Comparison of ENCODE assay signal across 18 cellular contexts in the genomic region with DNA sequence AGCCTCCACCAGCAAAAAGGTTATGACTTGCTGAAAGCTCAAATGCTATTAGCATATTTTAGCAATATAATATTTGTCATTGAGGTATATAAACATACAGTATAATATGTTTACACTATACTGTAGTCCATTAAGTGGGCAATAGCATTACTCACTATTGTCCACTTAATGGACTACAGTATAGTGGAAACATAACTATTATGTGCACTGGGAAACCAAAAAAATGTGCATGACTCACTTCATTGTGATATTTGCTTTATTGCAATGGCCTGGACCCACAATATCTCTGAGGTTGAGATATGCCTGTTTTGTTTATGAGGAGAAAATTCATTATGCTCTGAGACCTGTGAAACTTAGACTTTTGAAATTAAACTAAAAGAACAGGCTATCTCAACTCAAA.
DNase-seq lines count a peak whose midpoint lies in the region; ATAC-seq and TF ChIP-seq lines count a peak whose summit lies in the region.
"Had no signal": no experiment of that assay in that cellular context is flagged by ENCODE, and none has a peak within 500 bp of the region (broad histone marks: within the 10 kb centered on the region; RNA-seq: fewer than 3 reads in every experiment).

No MANE protein-coding gene starts in this region.

- no peak overlapping the region for H3K4me3 ChIP-seq in fibroblast of pulmonary artery (replicated peaks; ENCODE audit: low read depth, low read length)
- H3K4me3 ChIP-seq: BLaER1, SJSA1 had no signal

- ATAC-seq in HG03565 (IDR thresholded peaks at IDR 0.05; ENCODE audit: unreplicated experiment) = no peak
- ATAC-seq: CD8-positive, alpha-beta T cell had no signal

- DNase-seq in A172 (ENCODE audit: low spot score) (peak; percentile 18), H4 (ENCODE audit: low spot score) (peak; percentile 33), amniotic epithelial cell (ENCODE audit: low read depth) (peak; percentile 43), fibroblast of pulmonary artery (ENCODE audit: low read depth) (peak; percentile 22), retina (no peak), T-helper 9 cell (no peak), GM19238 (ENCODE audit: insufficient read length, low spot score) (no peak)
- DNase-seq: CD8-positive, alpha-beta T cell; Kasumi-1; NCI-H1417; NCI-H2029; NCI-H2171; NCI-H446 treated with DMSO at 0.1 percent for 48 hours; NCI-H748 treated with DMSO at 0.1 percent for 48 hours; OCI-M1 had no signal

- no peak for TF ChIP-seq CTCF in fibroblast of pulmonary artery (IDR thresholded peaks at IDR 0.05; ENCODE audit: low read length, missing control alignments)

Comparison
In these comparisons a context has a peak if more than half of its experiments do, and no peak if none do; other contexts are left out.
1. DNase-seq: peak in A172 (single experiment), H4 (single experiment), amniotic epithelial cell (single experiment) and fibroblast of pulmonary artery (single experiment); none in retina (single experiment), T-helper 9 cell (single experiment) and GM19238 (single experiment).